Comparison of ENCODE assay signal across 8 cellular contexts in the genomic region with DNA sequence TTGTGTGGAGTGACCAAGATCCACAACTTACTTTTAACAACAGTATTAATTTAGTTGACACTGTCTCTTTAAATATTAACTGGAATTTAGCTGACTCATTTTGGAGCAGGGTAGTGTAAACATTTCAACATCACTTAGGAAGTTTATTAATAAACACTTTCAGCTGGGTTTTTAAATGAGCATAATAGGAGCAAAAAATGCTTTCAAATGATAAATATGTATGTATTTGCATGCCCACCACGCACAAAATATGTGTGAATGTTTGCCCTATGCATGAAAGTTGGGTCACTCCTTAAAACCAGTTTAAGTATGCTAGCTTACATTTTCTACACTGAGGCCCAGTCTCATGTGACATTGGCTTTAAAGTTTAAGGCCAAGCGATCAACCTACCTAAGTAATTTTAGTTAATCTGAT. TPM values are rescaled to one million over a fixed set of nuclear protein-coding genes. Genes with fewer than 3 reads are reported as not detected.
DNase-seq lines count a peak whose midpoint lies in the region; ATAC-seq and TF ChIP-seq lines count a peak whose summit lies in the region.

No MANE protein-coding gene starts in this region.

- TF ChIP-seq CTCF in GM12864 (IDR thresholded peaks at IDR 0.05; ENCODE audit: low read depth, low read length, missing control alignments) (no peak), sigmoid colon (IDR thresholded peaks at IDR 0.05) (no peak)

- peak overlapping the region; percentile 63 for H3K27ac ChIP-seq in SJSA1
- peak overlapping the region; percentile 99 to 100 (median 100) for H3K27ac ChIP-seq in sigmoid colon

- H3K4me3 ChIP-seq in GM12864 (ENCODE audit: low read depth, low read length) (peak overlapping the region; percentile 98), SJSA1 (peak overlapping the region; percentile 95), sigmoid colon (peak overlapping the region; percentile 73 to 96 (median 88))

- TF ChIP-seq EP300 in sigmoid colon (IDR thresholded peaks at IDR 0.05) = peak in 1 of 4 donors; percentile 50

- ATAC-seq in HG03565 (IDR thresholded peaks at IDR 0.05; ENCODE audit: unreplicated experiment) = no peak
- ATAC-seq in GM18519 (IDR thresholded peaks at IDR 0.05; ENCODE audit: low FRiP score, unreplicated experiment) = no peak

- H3K9me3 ChIP-seq in SJSA1 (replicated peaks) (peaks cover 3% of the 10 kb centered on the region; the same call in 1 of the 2 replicates), sigmoid colon (no peaks in the 10 kb centered on the region)

- intact Hi-C loops in sigmoid colon (cut with DNase I) = loop anchor here (10.0 kb wide), 1 partner anchor 1877 kb away; no protein-coding TSS in a partner anchor

- DNase-seq in GM12864 (ENCODE audit: low read depth) (no peak), SJSA1 (ENCODE audit: low read depth in 1 of 2, low spot score in 2 of 2) (peak in 1 of 2 experiments; percentile 41), fibroblast of peridontal ligament (ENCODE audit: extremely low read depth) (peak; percentile 62), sigmoid colon (no peak), activated gamma-delta T cell (lab: John Stamatoyannopoulos, UW) (no peak), SK-N-DZ (ENCODE audit: low spot score) (no peak)

- H3K27me3 ChIP-seq in SJSA1 (replicated peaks) (no peaks in the 10 kb centered on the region), sigmoid colon (no peaks in the 10 kb centered on the region)

- 6 to 33% methylated on average over 2 of the region's 2 CpGs for WGBS in sigmoid colon, 2 donors

- H3K4me1 ChIP-seq in SJSA1 (replicated peaks) = peaks cover 32% of the 10 kb centered on the region
- H3K4me1 ChIP-seq in sigmoid colon = peaks cover 0 to 56% (median 53%) of the 10 kb centered on the region in 4 donors

- TF ChIP-seq POLR2A in sigmoid colon (IDR thresholded peaks at IDR 0.05) = no peak

- H3K36me3 ChIP-seq in SJSA1 (peaks cover 75% of the 10 kb centered on the region), sigmoid colon (peaks cover 0 to 37% (median 14%) of the 10 kb centered on the region in 4 donors)

RNA-seq across cellular contexts. Expression of a gene that starts 2.9 kb away (rescaled TPM):
- 47.4 and 90.3 TPM in 2 replicates for total RNA-seq in SJSA1 (2014; rRNA removed; shearing (Covaris generic))
- total RNA-seq in sigmoid colon = 100 to 1,000 TPM; 126 to 307 (median 177) TPM
- polyA plus RNA-seq in sigmoid colon = 10 to 100 TPM; 49.5 to 78.3 (median 78.1) TPM
- polyA plus RNA-seq in SK-N-DZ (2014; cell fraction: cytosol; rRNA removed) = 127 and 131 TPM in 2 replicates
- 159 and 163 TPM in 2 replicates for polyA plus RNA-seq in SK-N-DZ (2014; cell fraction: nucleus; rRNA removed)
